15 cellular contexts compared by ENCODE assay signal in genomic region chr17:17498606-17499301, GRCh38. TPM values are rescaled to one million over a fixed set of nuclear protein-coding genes. Genes with fewer than 3 reads are reported as not detected.
DNase-seq lines count a peak whose midpoint lies in the region; ATAC-seq and TF ChIP-seq lines count a peak whose summit lies in the region.
"Had no signal": no experiment of that assay in that cellular context is flagged by ENCODE, and none has a peak within 500 bp of the region (broad histone marks: within the 10 kb centered on the region; RNA-seq: fewer than 3 reads in every experiment).

No MANE protein-coding gene starts in this region.

- intact Hi-C loops in left ventricle myocardium superior (cut with micrococcal nuclease), result loop anchor here (5.0 kb wide), 1 partner anchor 74 kb away; no protein-coding TSS in a partner anchor
- intact Hi-C loops in heart right ventricle (cut with DNase I), result loop anchor here in 9 of 10 donors (2.0 to 10.0 kb wide), 9 partner anchors 70 to 146 kb away; no protein-coding TSS in a partner anchor
- intact Hi-C loops in spleen (cut with DNase I; ENCODE audit: low total_unique reads), result loop anchor here (5.0 kb wide), 1 partner anchor 74 kb away; no protein-coding TSS in a partner anchor

- H3K4me1 ChIP-seq in heart right ventricle (peaks cover 9 to 31% (median 27%) of the 10 kb centered on the region in 9 donors), neural progenitor cell (peaks cover 27% of the 10 kb centered on the region), spleen (peaks cover 18 to 40% (median 34%) of the 10 kb centered on the region in 6 donors)

- H2AFZ ChIP-seq in neural progenitor cell (replicated peaks), result no peak overlapping the region

- TF ChIP-seq POLR2A in spleen (IDR thresholded peaks at IDR 0.05), result no peak

- H4K20me1 ChIP-seq in neural progenitor cell (ENCODE audit: low read depth), result peaks cover 21% of the 10 kb centered on the region

- no peaks in the 10 kb centered on the region for H3K79me2 ChIP-seq in neural progenitor cell (ENCODE audit: low read depth)

- no peak overlapping the region for H3K4me3 ChIP-seq in heart right ventricle
- H3K4me3 ChIP-seq in neural progenitor cell, result no peak overlapping the region
- no peak overlapping the region for H3K4me3 ChIP-seq in spleen
- H3K4me3 ChIP-seq: BLaER1 had no signal

- H3K9me3 Mint-ChIP-seq in endothelial cell (ENCODE audit: unreplicated experiment), result no peaks in the 10 kb centered on the region
- H3K9me3 Mint-ChIP-seq in neural progenitor cell, result no peaks in the 10 kb centered on the region
- H3K9me3 Mint-ChIP-seq: CD8-positive, alpha-beta T cell had no signal

- H3K27me3 Mint-ChIP-seq in endothelial cell (ENCODE audit: unreplicated experiment) (peaks cover 14% of the 10 kb centered on the region), neural progenitor cell (ENCODE audit: insufficient read depth, low read depth) (peaks cover 11% of the 10 kb centered on the region)

- H3K4me3 Mint-ChIP-seq in endothelial cell (ENCODE audit: unreplicated experiment) (peak overlapping the region; percentile 51), neural progenitor cell (no peak overlapping the region)
- H3K4me3 Mint-ChIP-seq: CD8-positive, alpha-beta T cell had no signal

- DNase-seq in left ventricle myocardium superior (peak; percentile 19), heart right ventricle (no peak), endothelial cell (ENCODE audit: low spot score) (no peak), neural progenitor cell (ENCODE audit: low spot score) (no peak), spleen (peak; percentile 70), NCI-H2227 treated with DMSO at 0.1 percent for 48 hours (lab: John Stamatoyannopoulos, UW) (no peak)
- DNase-seq in activated naive CD4-positive, alpha-beta T cell treated with anti-CD3 and anti-CD28 coated beads, Interleukin-2, amount 50 U/mL, for 16 hours, result no peak
- DNase-seq: CD8-positive, alpha-beta T cell; KBM-7; NCI-H2081 treated with DMSO at 0.1 percent for 48 hours; NCI-H510A treated with DMSO at 0.1 percent for 48 hours; NCI-H82; PC-3 had no signal

- H3K36me3 Mint-ChIP-seq in endothelial cell (ENCODE audit: low read depth, unreplicated experiment), result no peaks in the 10 kb centered on the region
- H3K36me3 Mint-ChIP-seq in neural progenitor cell, result no peaks in the 10 kb centered on the region
- H3K36me3 Mint-ChIP-seq: CD8-positive, alpha-beta T cell had no signal

- H3K27ac Mint-ChIP-seq in endothelial cell (ENCODE audit: unreplicated experiment), result no peak overlapping the region
- H3K27ac Mint-ChIP-seq in neural progenitor cell, result peak overlapping the region; percentile 30
- H3K27ac Mint-ChIP-seq: CD8-positive, alpha-beta T cell had no signal

- H3K4me2 ChIP-seq in neural progenitor cell, result no peak overlapping the region

- H3K4me1 Mint-ChIP-seq in endothelial cell (ENCODE audit: unreplicated experiment), result peaks cover 7% of the 10 kb centered on the region
- peaks cover 31% of the 10 kb centered on the region for H3K4me1 Mint-ChIP-seq in neural progenitor cell

- no peak overlapping the region for H3K9ac ChIP-seq in neural progenitor cell
- H3K9ac ChIP-seq: BLaER1 had no signal

- H3K27me3 ChIP-seq in heart right ventricle, result peaks cover 0 to 22% (median 0%) of the 10 kb centered on the region in 7 donors
- H3K27me3 ChIP-seq in neural progenitor cell, result peaks cover 31% of the 10 kb centered on the region
- peaks cover 0 to 28% (median 17%) of the 10 kb centered on the region in 7 donors for H3K27me3 ChIP-seq in spleen (replicated peaks in 1 of 7)

- H3K36me3 ChIP-seq in heart right ventricle (no peaks in the 10 kb centered on the region), neural progenitor cell (no peaks in the 10 kb centered on the region), spleen (no peaks in the 10 kb centered on the region)
- H3K36me3 ChIP-seq: BLaER1 had no signal

- no peak for TF ChIP-seq CTCF in heart right ventricle (IDR thresholded peaks at IDR 0.05)
- TF ChIP-seq CTCF in endothelial cell (IDR thresholded peaks at IDR 0.05; ENCODE audit: unreplicated experiment), result no peak
- no peak for TF ChIP-seq CTCF in neural progenitor cell (IDR thresholded peaks at IDR 0.05)
- no peak for TF ChIP-seq CTCF in spleen (IDR thresholded peaks at IDR 0.05 in 8 of 11, conservative IDR thresholded peaks at IDR 0.05 in 3 of 11)

- 90 to 91% methylated on average over 16 of the region's 16 CpGs for WGBS in heart right ventricle, 2 donors
- 87 to 93% (median 90%) methylated on average over 16 of the region's 16 CpGs for WGBS in spleen, 5 donors

- H3F3A ChIP-seq in neural progenitor cell (ENCODE audit: low read depth), result peaks cover 22% of the 10 kb centered on the region

- ATAC-seq in left ventricle myocardium superior, result no peak
- no peak for ATAC-seq in heart right ventricle
- ATAC-seq in GM21717 (IDR thresholded peaks at IDR 0.05; ENCODE audit: unreplicated experiment), result no peak
- ATAC-seq: CD8-positive, alpha-beta T cell; PC-3 had no signal

- H3K27ac ChIP-seq in heart right ventricle (no peak overlapping the region), neural progenitor cell (no peak overlapping the region), spleen (no peak overlapping the region)
- H3K27ac ChIP-seq: BLaER1 had no signal

- H3K9me3 ChIP-seq in heart right ventricle (no peaks in the 10 kb centered on the region), neural progenitor cell (ENCODE audit: low read depth) (no peaks in the 10 kb centered on the region), spleen (no peaks in the 10 kb centered on the region)
- H3K9me3 ChIP-seq: BLaER1 had no signal

RNA-seq across cellular contexts. Expression of gene RASD1, which starts 2.6 kb away (rescaled TPM):
- total RNA-seq in left ventricle myocardium superior, result 50.8 TPM
- 10 to 100 TPM in 4 of 10 donors, 1 to 10 TPM in 6; 2.2 to 67.7 (median 6.8) TPM for total RNA-seq in heart right ventricle
- 10 to 100 TPM; 26.3 to 85.8 TPM for polyA plus RNA-seq in heart right ventricle
- 0.31 TPM for total RNA-seq in endothelial cell (ENCODE audit: unreplicated experiment)
- total RNA-seq in neural progenitor cell (ENCODE audit: low replicate concordance), result 0.88 and 2.8 TPM in 2 replicates
- 10 to 100 TPM in 5 of 7 donors, 1 to 10 TPM in 2; 6.6 to 52.3 (median 13.1) TPM for total RNA-seq in spleen
- 1 to 10 TPM; 2.9 to 7.9 (median 3.3) TPM for polyA plus RNA-seq in spleen

RNA-seq across cellular contexts. Expression of gene MED9, which starts 22.0 kb away (rescaled TPM):
- 42.0 TPM for total RNA-seq in left ventricle myocardium superior
- 10 to 100 TPM; 31.4 to 42.0 (median 35.2) TPM for total RNA-seq in heart right ventricle
- 10 to 100 TPM; 32.6 to 33.8 TPM for polyA plus RNA-seq in heart right ventricle
- 14.2 TPM for total RNA-seq in endothelial cell (ENCODE audit: unreplicated experiment)
- total RNA-seq in neural progenitor cell (ENCODE audit: low replicate concordance), result 15.7 and 28.0 TPM in 2 replicates
- total RNA-seq in spleen, result 10 to 100 TPM; 13.8 to 19.2 (median 16.6) TPM
- 10 to 100 TPM in 2 of 3 donors, 1 to 10 TPM in 1; 8.5 to 13.7 (median 10.3) TPM for polyA plus RNA-seq in spleen

Comparison
In these comparisons a context has a peak if more than half of its experiments do, and no peak if none do; other contexts are left out.
1. DNase-seq: peak in left ventricle myocardium superior (single experiment) and spleen (single experiment); none in heart right ventricle (0 of 2), endothelial cell (single experiment), neural progenitor cell (single experiment), NCI-H2227 treated with DMSO at 0.1 percent for 48 hours (single experiment) and activated naive CD4-positive, alpha-beta T cell treated with anti-CD3 and anti-CD28 coated beads, Interleukin-2, amount 50 U/mL, for 16 hours (single experiment).